In genomic region chr19:12090807-12091206, GRCh38 we compare ENCODE assay signal across 8 cellular contexts. TPM values are rescaled to one million over a fixed set of nuclear protein-coding genes. Genes with fewer than 3 reads are reported as not detected.
DNase-seq lines count a peak whose midpoint lies in the region; ATAC-seq, FAIRE-seq and TF ChIP-seq lines count a peak whose summit lies in the region.

No MANE protein-coding gene starts in this region.

- no peak for TF ChIP-seq POLR2A in endothelial cell of umbilical vein (IDR thresholded peaks at IDR 0.05; ENCODE audit: low read depth, low read length)

- TF ChIP-seq CTCF in GM06990 (IDR thresholded peaks at IDR 0.05; ENCODE audit: insufficient read depth, low read length, poor library complexity, severe bottlenecking): peak; percentile 78
- TF ChIP-seq CTCF in endothelial cell of umbilical vein (IDR thresholded peaks at IDR 0.05; ENCODE audit: extremely low read depth in 1 of 2, insufficient read depth in 1 of 2, low read depth in 1 of 2, low read length in 2 of 2): peak; percentile 43 to 53

- H3K27me3 Mint-ChIP-seq in activated CD8-positive, alpha-beta T cell treated with anti-CD3 and anti-CD28 coated beads, Interleukin-2, amount 10 ng/mL, durations not matched to agents 7 days and 5 days (ENCODE audit: low read depth): no peaks in the 10 kb centered on the region

- H3K4me3 ChIP-seq in GM06990 (replicated peaks; ENCODE audit: low read depth, low read length) (no peak overlapping the region), endothelial cell of umbilical vein (replicated peaks in 1 of 3; ENCODE audit: insufficient read depth in 1 of 3, low read depth in 1 of 3, low read length in 3 of 3) (no peak overlapping the region)

- BruUV-seq in endothelial cell of umbilical vein (replicated peaks; lab: Mats Ljungman, UMichigan): no TSS peak

- H2AFZ ChIP-seq in endothelial cell of umbilical vein (ENCODE audit: low read depth, low read length): no peak overlapping the region

- POLR2A ChIA-PET in activated CD8-positive, alpha-beta T cell treated with anti-CD3 and anti-CD28 coated beads, Interleukin-2, amount 10 ng/mL, durations not matched to agents 7 days and 5 days (lab: Charles Lee): interaction anchor here (0.5 to 2.0 kb wide), 2 partner anchors 46 to 50 kb away, joined by 3 to 6 read pairs; partner anchors contain the start of gene ZNF20
- POLR2A ChIA-PET in endothelial cell of umbilical vein (lab: Charles Lee): no interaction called here

- CTCF ChIA-PET in activated CD8-positive, alpha-beta T cell treated with anti-CD3 and anti-CD28 coated beads, Interleukin-2, amount 10 ng/mL, durations not matched to agents 7 days and 5 days (lab: Charles Lee): interaction anchor here (0.6 to 4.2 kb wide), 31 partner anchors 12 to 643 kb away, joined by 3 to 39 read pairs (median 4); partner anchors contain the start of genes TRIR, ZNF136, ZNF20 and ZNF442
- CTCF ChIA-PET in endothelial cell of umbilical vein (lab: Charles Lee): interaction anchor here (0.5 to 1.5 kb wide), 17 partner anchors 18 to 666 kb away, joined by 3 to 17 read pairs (median 4); partner anchors contain the start of genes ZNF136, ZNF20, ZNF44 and ZNF442

- peaks cover 3% of the 10 kb centered on the region for H3K4me1 ChIP-seq in endothelial cell of umbilical vein (ENCODE audit: control insufficient read depth, extremely low read depth, insufficient read depth, low read length)

- no peaks in the 10 kb centered on the region for H3K79me2 ChIP-seq in endothelial cell of umbilical vein (ENCODE audit: control insufficient read depth, insufficient read depth, low read length)

- H3K4me3 Mint-ChIP-seq in activated CD8-positive, alpha-beta T cell treated with anti-CD3 and anti-CD28 coated beads, Interleukin-2, amount 10 ng/mL, durations not matched to agents 7 days and 5 days: peak overlapping the region; percentile 37

- H3K9me1 ChIP-seq in endothelial cell of umbilical vein (replicated peaks; ENCODE audit: control insufficient read depth, extremely low read depth, insufficient read depth, low read length): no peaks in the 10 kb centered on the region

- H3K4me2 ChIP-seq in endothelial cell of umbilical vein (ENCODE audit: insufficient read depth, low read length): no peak overlapping the region

- no peak for ATAC-seq in activated CD8-positive, alpha-beta T cell treated with anti-CD3 and anti-CD28 coated beads, Interleukin-2, amount 10 ng/mL, durations not matched to agents 7 days and 5 days
- ATAC-seq in HG02763 (IDR thresholded peaks at IDR 0.05; ENCODE audit: unreplicated experiment) (no peak), HG03565 (IDR thresholded peaks at IDR 0.05; ENCODE audit: unreplicated experiment) (no peak)

- no peak for FAIRE-seq in endothelial cell of umbilical vein (lab: Jason Lieb, UNC)

- no peak overlapping the region for H3K9ac ChIP-seq in endothelial cell of umbilical vein (replicated peaks; ENCODE audit: extremely low read depth, insufficient read depth, low read length)

- H3K36me3 Mint-ChIP-seq in activated CD8-positive, alpha-beta T cell treated with anti-CD3 and anti-CD28 coated beads, Interleukin-2, amount 10 ng/mL, durations not matched to agents 7 days and 5 days (ENCODE audit: low read depth): peaks cover 13% of the 10 kb centered on the region

- peaks cover 17% of the 10 kb centered on the region for H3K4me1 Mint-ChIP-seq in activated CD8-positive, alpha-beta T cell treated with anti-CD3 and anti-CD28 coated beads, Interleukin-2, amount 10 ng/mL, durations not matched to agents 7 days and 5 days (ENCODE audit: low read depth)

- no peaks in the 10 kb centered on the region for H3K36me3 ChIP-seq in GM06990 (ENCODE audit: control insufficient read depth, insufficient read depth, low read length)
- H3K36me3 ChIP-seq in endothelial cell of umbilical vein (ENCODE audit: control insufficient read depth in 2 of 2, extremely low read depth in 1 of 2, insufficient read depth in 2 of 2, low read length in 2 of 2): no peaks in the 10 kb centered on the region

- H4K20me1 ChIP-seq in endothelial cell of umbilical vein (replicated peaks; ENCODE audit: control insufficient read depth, extremely low read depth, insufficient read depth, low read length): no peaks in the 10 kb centered on the region

- H3K27ac Mint-ChIP-seq in activated CD8-positive, alpha-beta T cell treated with anti-CD3 and anti-CD28 coated beads, Interleukin-2, amount 10 ng/mL, durations not matched to agents 7 days and 5 days: no peak overlapping the region

- H3K27me3 ChIP-seq in GM06990 (replicated peaks; ENCODE audit: control insufficient read depth, insufficient read depth, low read length) (no peaks in the 10 kb centered on the region), endothelial cell of umbilical vein (ENCODE audit: control insufficient read depth in 2 of 2, insufficient read depth in 2 of 2, low read length in 2 of 2) (no peaks in the 10 kb centered on the region)

- dilution Hi-C loops in endothelial cell of umbilical vein (cut with MboI; ENCODE audit: extremely low pct_ligation_motif_present, low sequenced_read_pairs): no loop called here

- peak; percentile 51 for DNase-seq in GM06990 (ENCODE audit: extremely low read depth, insufficient read length)
- peak; percentile 21 for DNase-seq in NCI-H2227 treated with DMSO at 0.1 percent for 48 hours (lab: John Stamatoyannopoulos, UW)
- DNase-seq in activated CD8-positive, alpha-beta T cell treated with anti-CD3 and anti-CD28 coated beads, Interleukin-2, amount 10 ng/mL, durations not matched to agents 7 days and 5 days: peak; percentile 81
- peak; percentile 30 for DNase-seq in endothelial cell of umbilical vein (ENCODE audit: low read depth, low spot score)
- DNase-seq in myocyte (ENCODE audit: low read depth): peak; percentile 53
- DNase-seq in stimulated activated CD8-positive, alpha-beta memory T cell treated with anti-CD3 and anti-CD28 coated beads, Interleukin-7, amount 100 ng/mL, for 4 hours (ENCODE audit: low read depth in 2 of 2): peak; percentile 21 to 35

- intact Hi-C loops in endothelial cell of umbilical vein (cut with micrococcal nuclease): no loop called here

- H3K9me3 ChIP-seq in endothelial cell of umbilical vein (replicated peaks; ENCODE audit: control insufficient read depth, insufficient read depth, low read length): no peaks in the 10 kb centered on the region

- H3K27ac ChIP-seq in endothelial cell of umbilical vein (ENCODE audit: insufficient read depth, low read depth, low read length): no peak overlapping the region

- H3K9me3 Mint-ChIP-seq in activated CD8-positive, alpha-beta T cell treated with anti-CD3 and anti-CD28 coated beads, Interleukin-2, amount 10 ng/mL, durations not matched to agents 7 days and 5 days (ENCODE audit: insufficient read depth): peaks cover 7% of the 10 kb centered on the region

RNA-seq across cellular contexts. Expression of gene ZNF844, which starts 26.3 kb away (rescaled TPM):
- 1 to 10 TPM; 1.7 to 2.4 TPM for total RNA-seq in activated CD8-positive, alpha-beta T cell treated with anti-CD3 and anti-CD28 coated beads, Interleukin-2, amount 10 ng/mL, durations not matched to agents 7 days and 5 days
- total RNA-seq in endothelial cell of umbilical vein (0.90 and 3.8 TPM in 2 replicates), myocyte (3.1 and 4.0 TPM in 2 replicates)
- polyA plus RNA-seq in endothelial cell of umbilical vein: 0.88 and 0.90 TPM in 2 replicates
- 0.79 and 0.96 TPM in 2 replicates for polyA plus RNA-seq in endothelial cell of umbilical vein (2011; cell fraction: cytosol; rRNA removed)
- 1.9 and 2.0 TPM in 2 replicates for polyA plus RNA-seq in endothelial cell of umbilical vein (2011; cell fraction: nucleus; rRNA removed)
- polyA plus RNA-seq in endothelial cell of umbilical vein (2012): 0.25 and 0.43 TPM in 2 replicates
- 2.7 and 3.8 TPM in 2 replicates for polyA minus RNA-seq in endothelial cell of umbilical vein
- polyA minus RNA-seq in endothelial cell of umbilical vein (2011; cell fraction: cytosol; rRNA and poly(A)+ RNA removed): not detected
- 3.2 and 3.5 TPM in 2 replicates for polyA minus RNA-seq in endothelial cell of umbilical vein (2011; cell fraction: nucleus; rRNA and poly(A)+ RNA removed)
- 2.1 TPM for polyA plus RNA-seq in myocyte (2012)

RNA-seq across cellular contexts. Expression of gene ZNF878, which starts 38.0 kb away (rescaled TPM):
- total RNA-seq in activated CD8-positive, alpha-beta T cell treated with anti-CD3 and anti-CD28 coated beads, Interleukin-2, amount 10 ng/mL, durations not matched to agents 7 days and 5 days: 1 to 10 TPM; 1.1 to 1.7 TPM
- total RNA-seq in endothelial cell of umbilical vein (0.51 TPM in 1 of 2 replicates, not detected in the other), myocyte (0.31 TPM in 1 of 2 replicates, not detected in the other)
- not detected in 2 replicates for polyA plus RNA-seq in endothelial cell of umbilical vein
- 0.04 and 0.07 TPM in 2 replicates for polyA plus RNA-seq in endothelial cell of umbilical vein (2011; cell fraction: cytosol; rRNA removed)
- polyA plus RNA-seq in endothelial cell of umbilical vein (2011; cell fraction: nucleus; rRNA removed): 0.15 TPM in 1 of 2 replicates, not detected in the other
- not detected in 2 replicates for polyA plus RNA-seq in endothelial cell of umbilical vein (2012)
- polyA minus RNA-seq in endothelial cell of umbilical vein: not detected in 2 replicates
- polyA minus RNA-seq in endothelial cell of umbilical vein (2011; cell fraction: cytosol; rRNA and poly(A)+ RNA removed): not detected
- not detected in 2 replicates for polyA minus RNA-seq in endothelial cell of umbilical vein (2011; cell fraction: nucleus; rRNA and poly(A)+ RNA removed)
- 0.18 TPM for polyA plus RNA-seq in myocyte (2012)

RNA-seq across cellular contexts. Expression of gene ZNF20, which starts 49.3 kb away (rescaled TPM):
- total RNA-seq in activated CD8-positive, alpha-beta T cell treated with anti-CD3 and anti-CD28 coated beads, Interleukin-2, amount 10 ng/mL, durations not matched to agents 7 days and 5 days: 1 to 10 TPM; 3.2 to 4.1 TPM
- total RNA-seq in endothelial cell of umbilical vein (0.35 and 0.88 TPM in 2 replicates), myocyte (2.0 and 3.0 TPM in 2 replicates)
- 0.35 and 0.46 TPM in 2 replicates for polyA plus RNA-seq in endothelial cell of umbilical vein
- 0.13 and 0.68 TPM in 2 replicates for polyA plus RNA-seq in endothelial cell of umbilical vein (2011; cell fraction: cytosol; rRNA removed)
- 1.2 and 1.8 TPM in 2 replicates for polyA plus RNA-seq in endothelial cell of umbilical vein (2011; cell fraction: nucleus; rRNA removed)
- 0.84 TPM in 1 of 2 replicates, not detected in the other for polyA plus RNA-seq in endothelial cell of umbilical vein (2012)
- 1.4 and 2.2 TPM in 2 replicates for polyA minus RNA-seq in endothelial cell of umbilical vein
- polyA minus RNA-seq in endothelial cell of umbilical vein (2011; cell fraction: cytosol; rRNA and poly(A)+ RNA removed): not detected
- 1.8 TPM in 2 replicates for polyA minus RNA-seq in endothelial cell of umbilical vein (2011; cell fraction: nucleus; rRNA and poly(A)+ RNA removed)
- polyA plus RNA-seq in myocyte (2012): 2.6 TPM

RNA-seq across cellular contexts. Expression of gene ZNF433, which starts 55.3 kb away (rescaled TPM):
- total RNA-seq in activated CD8-positive, alpha-beta T cell treated with anti-CD3 and anti-CD28 coated beads, Interleukin-2, amount 10 ng/mL, durations not matched to agents 7 days and 5 days: under 1 TPM; 0.60 to 0.95 TPM
- total RNA-seq in endothelial cell of umbilical vein: 0.42 and 1.8 TPM in 2 replicates
- 1.3 and 2.1 TPM in 2 replicates for polyA plus RNA-seq in endothelial cell of umbilical vein
- 1.8 and 2.2 TPM in 2 replicates for polyA plus RNA-seq in endothelial cell of umbilical vein (2011; cell fraction: cytosol; rRNA removed)
- 2.3 and 2.9 TPM in 2 replicates for polyA plus RNA-seq in endothelial cell of umbilical vein (2011; cell fraction: nucleus; rRNA removed)
- polyA plus RNA-seq in endothelial cell of umbilical vein (2012): 0.44 and 0.82 TPM in 2 replicates
- 1.5 and 5.2 TPM in 2 replicates for polyA minus RNA-seq in endothelial cell of umbilical vein
- polyA minus RNA-seq in endothelial cell of umbilical vein (2011; cell fraction: cytosol; rRNA and poly(A)+ RNA removed): not detected
- 2.2 and 2.3 TPM in 2 replicates for polyA minus RNA-seq in endothelial cell of umbilical vein (2011; cell fraction: nucleus; rRNA and poly(A)+ RNA removed)
- 10.5 and 11.1 TPM in 2 replicates for total RNA-seq in myocyte
- 4.5 TPM for polyA plus RNA-seq in myocyte (2012)

Comparison
In these comparisons a context has a peak if more than half of its experiments do, and no peak if none do; other contexts are left out.
1. DNase-seq: peak in every context shown above with its lines; median percentile 81 in activated CD8-positive, alpha-beta T cell treated with anti-CD3 and anti-CD28 coated beads, Interleukin-2, amount 10 ng/mL, durations not matched to agents 7 days and 5 days; 53 in myocyte; 51 in GM06990; 30 in endothelial cell of umbilical vein; 28 in stimulated activated CD8-positive, alpha-beta memory T cell treated with anti-CD3 and anti-CD28 coated beads, Interleukin-7, amount 100 ng/mL, for 4 hours; 21 in NCI-H2227 treated with DMSO at 0.1 percent for 48 hours.